8 cellular contexts compared by ENCODE assay signal in genomic region chr9:115118471-115119156, GRCh38. TPM values are rescaled to one million over a fixed set of nuclear protein-coding genes. Genes with fewer than 3 reads are reported as not detected.
DNase-seq lines count a peak whose midpoint lies in the region; ATAC-seq and TF ChIP-seq lines count a peak whose summit lies in the region.

No MANE protein-coding gene starts in this region.

- no CpG with 5 or more reads among the region's 15 CpGs for WGBS in H9 (ENCODE audit: extremely low coverage, insufficient read length, low lambda C conversion rate)
- WGBS in endodermal cell (ENCODE audit: insufficient coverage in 1 of 2, insufficient read length in 1 of 2), 2 experiments: 0 to 1% methylated on average over 8 to 15 of the region's 15 CpGs
- WGBS in mesodermal cell (ENCODE audit: insufficient coverage in 2 of 2), 2 experiments: 0 to 1% methylated on average over 12 of the region's 15 CpGs

- peaks cover 14% of the 10 kb centered on the region; the same call in 1 of the 2 replicates for H3K27me3 ChIP-seq in H9 (ENCODE audit: insufficient read depth, low read length)
- H3K27me3 ChIP-seq in endodermal cell (ENCODE audit: control insufficient read depth, insufficient read depth, low read length, poor library complexity, severe bottlenecking): no peaks in the 10 kb centered on the region

- peak overlapping the region; percentile 84 for H3K4me3 ChIP-seq in endodermal cell (ENCODE audit: low read length)
- H3K4me3 ChIP-seq in mesodermal cell (ENCODE audit: extremely low read depth, insufficient read depth, low read length, poor library complexity, severe bottlenecking): peak overlapping the region; percentile 42

- H3K9me3 Mint-ChIP-seq in H9: no peaks in the 10 kb centered on the region; a peak in 1 of 5 replicates
- H3K9me3 Mint-ChIP-seq in endodermal cell: no peaks in the 10 kb centered on the region

- peaks cover 7% of the 10 kb centered on the region for H3K36me3 ChIP-seq in endodermal cell (ENCODE audit: control insufficient read depth, insufficient read depth, low read length)
- peaks cover under 1% of the 10 kb centered on the region for H3K36me3 ChIP-seq in mesodermal cell (ENCODE audit: control insufficient read depth, insufficient read depth, low read length)

- H3K4me1 Mint-ChIP-seq in H9 (peaks cover 22 to 61% of the 10 kb centered on the region in 2 experiments), endodermal cell (peaks cover 62% of the 10 kb centered on the region)

- peak overlapping the region; percentile 52 to 83 for H3K4me3 Mint-ChIP-seq in H9
- peak overlapping the region; percentile 69 for H3K4me3 Mint-ChIP-seq in endodermal cell

- H3K27ac Mint-ChIP-seq in H9 (peak overlapping the region in 1 of 3 experiments; percentile 32; a peak in 1 of 7 replicates), endodermal cell (peak overlapping the region; percentile 91)

- no peak overlapping the region for H2BK20ac ChIP-seq in H9 (ENCODE audit: low read depth, low read length, poor library complexity, severe bottlenecking)

- H2AK5ac ChIP-seq in H9 (ENCODE audit: insufficient read length, low read length): no peak overlapping the region

- H2AFZ ChIP-seq in H9 (ENCODE audit: low read length): no peak overlapping the region

- no peak for ATAC-seq in HG03342 (IDR thresholded peaks at IDR 0.05; ENCODE audit: unreplicated experiment)

- DNase-seq in H9 (peak; percentile 77), NCI-H748 treated with DMSO at 0.1 percent for 48 hours (lab: John Stamatoyannopoulos, UW) (peak; percentile 56), endodermal cell (peak; percentile 95), ureter (ENCODE audit: low spot score) (peak; percentile 72), SIG-M5 (lab: John Stamatoyannopoulos, UW) (no peak)
- DNase-seq in activated CD8-positive, alpha-beta memory T cell treated with anti-CD3 and anti-CD28 coated beads for 24 hours: no peak

- H4K8ac ChIP-seq in H9 (replicated peaks; ENCODE audit: insufficient read length, low read depth, low read length): no peak overlapping the region

- H3K9ac ChIP-seq in H9 (ENCODE audit: extremely low read depth, insufficient read length, low read length) (no peak overlapping the region), endodermal cell (ENCODE audit: extremely low read depth, low read length, poor library complexity, severe bottlenecking) (peak overlapping the region; percentile 56)

- no peaks in the 10 kb centered on the region for H3K79me2 ChIP-seq in H9 (ENCODE audit: insufficient read depth, low read length)

- no peak overlapping the region for H3K56ac ChIP-seq in H9 (ENCODE audit: insufficient read length, low read depth, low read length)

- H3K23ac ChIP-seq in H9 (ENCODE audit: insufficient read length, low read depth, low read length): no peak overlapping the region

- H3K79me1 ChIP-seq in H9 (ENCODE audit: insufficient read depth, low read depth, low read length, poor library complexity, severe bottlenecking): no peaks in the 10 kb centered on the region

- H3K18ac ChIP-seq in H9 (ENCODE audit: insufficient read length, low read depth, low read length): no peak overlapping the region

- no peak overlapping the region for H4K5ac ChIP-seq in H9 (ENCODE audit: insufficient read length, low read depth, low read length)

- TF ChIP-seq CTCF in H9 (conservative IDR thresholded peaks at IDR 0.05): no peak
- TF ChIP-seq CTCF in endodermal cell (conservative IDR thresholded peaks at IDR 0.05): no peak

- H2BK5ac ChIP-seq in H9 (ENCODE audit: insufficient read length, low read length): no peak overlapping the region

- no peak overlapping the region for H3K14ac ChIP-seq in H9 (ENCODE audit: insufficient read depth, low read length)

- no peak overlapping the region for H2BK15ac ChIP-seq in H9 (ENCODE audit: low read depth, low read length)

- H3K9me3 ChIP-seq in H9 (ENCODE audit: control insufficient read depth, low read depth, low read length) (no peaks in the 10 kb centered on the region), endodermal cell (ENCODE audit: control insufficient read depth, low read length) (no peaks in the 10 kb centered on the region), mesodermal cell (ENCODE audit: control insufficient read depth, low read length) (no peaks in the 10 kb centered on the region)

- H4K20me1 ChIP-seq in H9 (ENCODE audit: control insufficient read depth, insufficient read depth, insufficient read length): no peaks in the 10 kb centered on the region

- no peak overlapping the region for H2BK120ac ChIP-seq in H9 (ENCODE audit: low read depth, low read length, poor library complexity, severe bottlenecking)

- no peak overlapping the region for H3T11ph ChIP-seq in H9 (ENCODE audit: low read length)

- H3K27ac ChIP-seq in H9 (ENCODE audit: insufficient read length, low read depth, low read length): no peak overlapping the region
- H3K27ac ChIP-seq in endodermal cell (ENCODE audit: low read depth, low read length): peak overlapping the region; percentile 52
- peak overlapping the region; percentile 80 for H3K27ac ChIP-seq in mesodermal cell (ENCODE audit: low read depth, low read length, severe bottlenecking)

- H3K27me3 Mint-ChIP-seq in H9 (ENCODE audit: low read depth) (peaks cover 98% of the 10 kb centered on the region), endodermal cell (ENCODE audit: insufficient read depth) (peaks cover 3% of the 10 kb centered on the region)

- H3K4ac ChIP-seq in H9 (ENCODE audit: low read depth, low read length): no peak overlapping the region

- H2BK12ac ChIP-seq in H9 (ENCODE audit: insufficient read length, low read depth, low read length): no peak overlapping the region

- H4K91ac ChIP-seq in H9 (ENCODE audit: insufficient read length, low read depth, low read length): no peak overlapping the region

- peaks cover 9% of the 10 kb centered on the region for H3K23me2 ChIP-seq in H9 (ENCODE audit: insufficient read length, low read depth, low read length, poor library complexity, severe bottlenecking)

- H3K4me1 ChIP-seq in H9 (ENCODE audit: insufficient read depth, low read length) (no peaks in the 10 kb centered on the region; the same call in 1 of the 2 replicates), endodermal cell (ENCODE audit: control insufficient read depth, insufficient read depth, low read length) (peaks cover 9% of the 10 kb centered on the region), mesodermal cell (ENCODE audit: control insufficient read depth, insufficient read depth, low read length, poor library complexity, severe bottlenecking) (peaks cover 18% of the 10 kb centered on the region)

- H3K4me2 ChIP-seq in H9 (ENCODE audit: insufficient read depth, insufficient read length, low read length): peak overlapping the region; percentile 85

- H3K36me3 Mint-ChIP-seq in H9 (ENCODE audit: insufficient read depth in 1 of 3, low read depth in 3 of 3) (no peaks in the 10 kb centered on the region; a peak in 1 of 7 replicates), endodermal cell (ENCODE audit: low read depth) (peaks cover 7% of the 10 kb centered on the region)

RNA-seq across cellular contexts. Expression of gene TNC, which starts 0.7 kb away (rescaled TPM):
- 0.63 and 0.88 TPM in 2 replicates for total RNA-seq in H9 (2021)
- 100 to 1,000 TPM in 1 of 2 donors, 10 to 100 TPM in 1; 67.5 to 172 TPM for total RNA-seq in endodermal cell
- 40.7 TPM for polyA plus RNA-seq in endodermal cell (2013, experiment 1 of 2)
- 57.7 TPM for polyA plus RNA-seq in endodermal cell (2013, experiment 2 of 2)
- polyA plus RNA-seq in mesodermal cell (2013, experiment 1 of 2): 124 TPM
- polyA plus RNA-seq in mesodermal cell (2013, experiment 2 of 2): 75.0 TPM
- total RNA-seq in ureter: 61.2 TPM

Comparison
In these comparisons a context has a peak if more than half of its experiments do, and no peak if none do; other contexts are left out.
1. DNase-seq: peak in H9 (single experiment), NCI-H748 treated with DMSO at 0.1 percent for 48 hours (single experiment), endodermal cell (single experiment) and ureter (single experiment); none in activated CD8-positive, alpha-beta memory T cell treated with anti-CD3 and anti-CD28 coated beads for 24 hours (single experiment) and SIG-M5 (single experiment).
2. RNA of gene TNC, which starts 0.7 kb away (total RNA-seq): 67.5 to 172 TPM in endodermal cell and 61.2 TPM in ureter (single experiment); 0.63 to 0.88 TPM in H9; every median in the first group is over 10 times any median in the second.